In genomic region chr15:90437516-90437915, GRCh38 we compare ENCODE assay signal across 17 cellular contexts. TPM values are rescaled to one million over a fixed set of nuclear protein-coding genes. Genes with fewer than 3 reads are reported as not detected.
DNase-seq lines count a peak whose midpoint lies in the region; ATAC-seq and TF ChIP-seq lines count a peak whose summit lies in the region.
"Had no signal": no experiment of that assay in that cellular context is flagged by ENCODE, and none has a peak within 500 bp of the region (broad histone marks: within the 10 kb centered on the region; RNA-seq: fewer than 3 reads in every experiment).

No MANE protein-coding gene starts in this region.

- no peak for DNase-seq in natural killer cell
- DNase-seq in natural killer cell treated with Interleukin-12 subunit alpha and Interleukin-12 subunit beta and Interleukin-15 and Interleukin-18, amount 100 ng/mL, for 72 hours (ENCODE audit: low spot score) = no peak
- DNase-seq in activated T-cell treated with anti-CD3 and anti-CD28 coated beads, Interleukin-2, amount 50 U/mL, for 1 hour = no peak
- no peak for DNase-seq in effector CD4-positive, alpha-beta T cell
- DNase-seq: BE2C; C1 segment of cervical spinal cord; Caco-2; Calu3; CD4-positive, alpha-beta T cell; CD8-positive, alpha-beta T cell; DMS79 treated with DMSO at 0.1 percent for 48 hours; GF-D8 had no signal

- no peaks in the 10 kb centered on the region for H3K4me1 ChIP-seq in neutrophil (ENCODE audit: control insufficient read depth in 1 of 2, insufficient read depth in 1 of 2, low read depth in 1 of 2, low read length in 1 of 2)
- H3K4me1 ChIP-seq: A549, BE2C, BLaER1, Caco-2 had no signal

- H3K9me3 ChIP-seq in neutrophil = no peaks in the 10 kb centered on the region
- H3K9me3 ChIP-seq: A549, BE2C, BLaER1, Caco-2 had no signal

- peak overlapping the region; percentile 54 to 86 for H3K27ac Mint-ChIP-seq in natural killer cell
- H3K27ac Mint-ChIP-seq in natural killer cell treated with Interleukin-12 subunit alpha and Interleukin-12 subunit beta and Interleukin-15 and Interleukin-18, amount 100 ng/mL, for 72 hours = no peak overlapping the region

- no peaks in the 10 kb centered on the region for H3K27me3 ChIP-seq in neutrophil
- H3K27me3 ChIP-seq: BE2C, BLaER1 had no signal

- no peak for TF ChIP-seq CTCF in natural killer cell (IDR thresholded peaks at IDR 0.05)
- TF ChIP-seq CTCF in neutrophil (IDR thresholded peaks at IDR 0.05) = no peak

- H3K36me3 Mint-ChIP-seq in natural killer cell = peaks cover 17% of the 10 kb centered on the region
- peaks cover 41% of the 10 kb centered on the region for H3K36me3 Mint-ChIP-seq in natural killer cell treated with Interleukin-12 subunit alpha and Interleukin-12 subunit beta and Interleukin-15 and Interleukin-18, amount 100 ng/mL, for 72 hours

- no peak overlapping the region for H3K4me3 ChIP-seq in neutrophil (ENCODE audit: low read depth in 1 of 2, low read length in 1 of 2)
- H3K4me3 ChIP-seq: A549, BLaER1 had no signal

- peak overlapping the region; percentile 25 for H3K27ac ChIP-seq in neutrophil
- H3K27ac ChIP-seq: 22Rv1, A549, BLaER1 had no signal

- intact Hi-C loops in natural killer cell (cut with micrococcal nuclease) = loop anchor here (5.0 kb wide), 1 partner anchor 75 kb away; no protein-coding TSS in a partner anchor

- peaks cover 63 to 66% of the 10 kb centered on the region in 2 donors for H3K4me1 Mint-ChIP-seq in natural killer cell
- H3K4me1 Mint-ChIP-seq in natural killer cell treated with Interleukin-12 subunit alpha and Interleukin-12 subunit beta and Interleukin-15 and Interleukin-18, amount 100 ng/mL, for 72 hours (ENCODE audit: low read depth in 2 of 2) = peaks cover 37 to 38% of the 10 kb centered on the region in 2 donors

- no peak overlapping the region for H3K4me3 Mint-ChIP-seq in natural killer cell
- H3K4me3 Mint-ChIP-seq in natural killer cell treated with Interleukin-12 subunit alpha and Interleukin-12 subunit beta and Interleukin-15 and Interleukin-18, amount 100 ng/mL, for 72 hours = no peak overlapping the region
- H3K4me3 Mint-ChIP-seq: CD14-positive monocyte; CD4-positive, alpha-beta T cell; CD8-positive, alpha-beta T cell had no signal

- peaks cover 93% of the 10 kb centered on the region for H3K36me3 ChIP-seq in neutrophil

- H3K27me3 Mint-ChIP-seq in natural killer cell (ENCODE audit: low read depth in 2 of 2) = no peaks in the 10 kb centered on the region
- no peaks in the 10 kb centered on the region for H3K27me3 Mint-ChIP-seq in natural killer cell treated with Interleukin-12 subunit alpha and Interleukin-12 subunit beta and Interleukin-15 and Interleukin-18, amount 100 ng/mL, for 72 hours
- H3K27me3 Mint-ChIP-seq: CD4-positive, alpha-beta T cell had no signal

- no peaks in the 10 kb centered on the region for H3K9me3 Mint-ChIP-seq in natural killer cell
- no peaks in the 10 kb centered on the region for H3K9me3 Mint-ChIP-seq in natural killer cell treated with Interleukin-12 subunit alpha and Interleukin-12 subunit beta and Interleukin-15 and Interleukin-18, amount 100 ng/mL, for 72 hours
- H3K9me3 Mint-ChIP-seq: CD4-positive, alpha-beta T cell; CD8-positive, alpha-beta T cell had no signal

- ATAC-seq in natural killer cell = no peak
- no peak for ATAC-seq in natural killer cell treated with Interleukin-12 subunit alpha and Interleukin-12 subunit beta and Interleukin-15 and Interleukin-18, amount 100 ng/mL, for 72 hours
- ATAC-seq: A549; CD8-positive, alpha-beta T cell had no signal

RNA-seq across cellular contexts. Expression of gene IQGAP1, which starts 49.5 kb away (rescaled TPM):
- 100 to 1,000 TPM; 431 to 493 (median 446) TPM for total RNA-seq in natural killer cell
- total RNA-seq in natural killer cell treated with Interleukin-12 subunit alpha and Interleukin-12 subunit beta and Interleukin-15 and Interleukin-18, amount 100 ng/mL, for 72 hours = 100 to 1,000 TPM; 222 to 382 TPM

Comparison
In these comparisons a context has a peak if more than half of its experiments do, and no peak if none do; other contexts are left out.
1. H3K27ac Mint-ChIP-seq: peak in natural killer cell (2 of 2); none in natural killer cell treated with Interleukin-12 subunit alpha and Interleukin-12 subunit beta and Interleukin-15 and Interleukin-18, amount 100 ng/mL, for 72 hours (0 of 2).